In genomic region chr14:75306917-75307699, GRCh38 we compare ENCODE assay signal across 8 cellular contexts. TPM values are rescaled to one million over a fixed set of nuclear protein-coding genes. Genes with fewer than 3 reads are reported as not detected.
DNase-seq lines count a peak whose midpoint lies in the region; ATAC-seq and TF ChIP-seq lines count a peak whose summit lies in the region.

No MANE protein-coding gene starts in this region.

- TF ChIP-seq CTCF in lower leg skin (IDR thresholded peaks at IDR 0.05) = no peak

- no peaks in the 10 kb centered on the region for H3K9me3 Mint-ChIP-seq in effector memory CD8-positive, alpha-beta T cell

- WGBS in lower leg skin, 2 donors = 66 to 67% methylated on average over 9 of the region's 9 CpGs

- intact Hi-C loops in lower leg skin (cut with DNase I; ENCODE audit: low total_unique reads) = loop anchor here (5.0 kb wide), 2 partner anchors 185 to 255 kb away; no protein-coding TSS in a partner anchor

- TF ChIP-seq POLR2A in lower leg skin (IDR thresholded peaks at IDR 0.05) = no peak

- H3K4me1 Mint-ChIP-seq in effector memory CD8-positive, alpha-beta T cell (ENCODE audit: low read depth in 2 of 2) = peaks cover 4 to 5% of the 10 kb centered on the region in 2 donors

- DNase-seq in NCI-H1417 (lab: John Stamatoyannopoulos, UW) = peak; percentile 53 to 86 (median 82)
- no peak for DNase-seq in NCI-H1417 treated with DMSO at 0.1 percent for 48 hours (lab: John Stamatoyannopoulos, UW)
- DNase-seq in NCI-H82 (lab: John Stamatoyannopoulos, UW) = peak; percentile 53
- DNase-seq in effector memory CD8-positive, alpha-beta T cell = no peak
- peak; percentile 44 for DNase-seq in superior temporal gyrus (ENCODE audit: extremely low spot score)
- DNase-seq in GM03348 (ENCODE audit: low spot score) = no peak
- no peak for DNase-seq in lower leg skin (ENCODE audit: low spot score in 2 of 2)

- no peak overlapping the region for H3K4me3 Mint-ChIP-seq in effector memory CD8-positive, alpha-beta T cell

- no peak overlapping the region for H3K27ac Mint-ChIP-seq in effector memory CD8-positive, alpha-beta T cell

- no peak overlapping the region for H3K4me3 ChIP-seq in lower leg skin (ENCODE audit: low read depth, poor library complexity, severe bottlenecking)

- peaks cover 7% of the 10 kb centered on the region for H3K36me3 Mint-ChIP-seq in effector memory CD8-positive, alpha-beta T cell (ENCODE audit: insufficient read depth)

- H3K27me3 Mint-ChIP-seq in effector memory CD8-positive, alpha-beta T cell = peaks cover 5 to 9% of the 10 kb centered on the region in 2 donors

- ATAC-seq in HG03139 (IDR thresholded peaks at IDR 0.05; ENCODE audit: unreplicated experiment) = peak; percentile 66
- peak; percentile 48 for ATAC-seq in effector memory CD8-positive, alpha-beta T cell (replicated peaks)

RNA-seq across cellular contexts. Expression of gene FOS, which starts 28.5 kb away (rescaled TPM):
- total RNA-seq in lower leg skin = 100 to 1,000 TPM; 154 to 448 (median 330) TPM

Comparison
In these comparisons a context has a peak if more than half of its experiments do, and no peak if none do; other contexts are left out.
1. DNase-seq: peak in NCI-H1417 (3 of 3), NCI-H82 (single experiment) and superior temporal gyrus (single experiment); none in NCI-H1417 treated with DMSO at 0.1 percent for 48 hours (single experiment), effector memory CD8-positive, alpha-beta T cell (0 of 3), GM03348 (single experiment) and lower leg skin (0 of 2).